9 cellular contexts compared by ENCODE assay signal in the genomic region with DNA sequence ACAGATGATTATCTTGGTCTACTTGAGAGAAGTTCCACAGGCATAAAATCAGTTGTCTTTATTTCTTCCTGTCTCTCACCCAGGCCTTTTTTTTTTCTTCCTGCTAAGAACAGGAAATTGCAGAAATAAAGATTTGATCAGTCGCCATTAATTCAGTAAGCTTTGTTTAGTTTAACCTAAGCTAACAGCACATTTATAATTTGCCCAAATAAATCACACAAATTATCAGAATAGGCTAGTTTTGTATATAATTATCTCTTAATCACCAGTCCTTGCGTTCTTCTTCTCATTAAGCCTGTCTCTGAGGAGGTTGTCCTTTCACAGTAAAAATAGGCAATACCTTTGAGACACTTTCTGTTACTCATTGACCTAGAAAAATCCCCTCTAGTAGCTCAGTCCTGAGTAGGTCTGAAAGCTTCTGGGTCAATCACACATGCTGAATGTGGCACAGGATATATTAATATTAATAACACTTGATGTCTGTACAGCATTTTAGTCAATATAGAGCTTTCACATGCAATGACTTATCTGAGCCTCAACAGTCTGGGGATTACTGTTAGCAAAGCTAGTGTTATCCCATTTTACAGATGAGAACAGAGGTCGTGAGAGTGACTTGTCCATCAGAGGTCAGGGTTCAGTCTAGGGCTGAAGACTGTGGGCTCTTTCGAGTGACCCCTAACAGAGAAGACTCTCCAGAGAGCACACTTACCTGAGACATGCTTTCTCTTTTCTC. TPM values are rescaled to one million over a fixed set of nuclear protein-coding genes. Genes with fewer than 3 reads are reported as not detected.
A peak's percentile ranks its signal among the peaks of the same experiment; 100 is the strongest.
DNase-seq lines count a peak whose midpoint lies in the region; ATAC-seq, FAIRE-seq and TF ChIP-seq lines count a peak whose summit lies in the region.
"Had no signal": no experiment of that assay in that cellular context is flagged by ENCODE, and none has a peak within 500 bp of the region (broad histone marks: within the 10 kb centered on the region; RNA-seq: fewer than 3 reads in every experiment).

No MANE protein-coding gene starts in this region.

- H3K27ac ChIP-seq in HepG2 (ENCODE audit: extremely low read length, insufficient read depth, low read length): no peak overlapping the region

- H3K36me3 Mint-ChIP-seq in activated T-cell treated with anti-CD3 and anti-CD28 coated beads, Interleukin-2, amount 50 U/mL, for 24 hours (ENCODE audit: low read depth): no peaks in the 10 kb centered on the region
- peaks cover 17% of the 10 kb centered on the region for H3K36me3 Mint-ChIP-seq in T-helper 1 cell treated with Interleukin-12 subunit alpha and Interleukin-12 subunit beta and Interleukin-4 antibody, amounts not matched to agents 30 μg/mL and 1 μg/mL, for 36 hours (ENCODE audit: low read depth)
- H3K36me3 Mint-ChIP-seq in CD14-positive monocyte: no peaks in the 10 kb centered on the region

- no peak for TF ChIP-seq POLR2A in HepG2 (IDR thresholded peaks at IDR 0.05; ENCODE audit: insufficient read depth in 1 of 2, low read depth in 2 of 2, low read length in 2 of 2)

- H3K9ac ChIP-seq in HepG2 (ENCODE audit: insufficient read depth, low read depth, low read length): no peak overlapping the region

- H3K4me1 ChIP-seq in HepG2 (ENCODE audit: insufficient read depth, low read length): no peaks in the 10 kb centered on the region

- no peak for DNase-seq in activated T-cell treated with anti-CD3 and anti-CD28 coated beads, Interleukin-2, amount 50 U/mL, for 24 hours
- DNase-seq in activated T-cell treated with anti-CD3 and anti-CD28 coated beads for 4 hours (no peak), DMS 273 treated with DMSO at 0.1 percent for 48 hours (lab: John Stamatoyannopoulos, UW) (no peak), CD14-positive monocyte (ENCODE audit: low spot score) (no peak), HepG2 (ENCODE audit: low spot score) (no peak)
- no peak for DNase-seq in stimulated activated naive CD8-positive, alpha-beta T cell treated with anti-CD3 and anti-CD28 coated beads, Interleukin-15, amount 100 ng/mL, for 72 hours
- DNase-seq: activated CD8-positive, alpha-beta memory T cell treated with anti-CD3 and anti-CD28 coated beads, Interleukin-2, amount 50 U/mL, for 48 hours had no signal

- peak overlapping the region; percentile 95 for H3K27ac Mint-ChIP-seq in activated T-cell treated with anti-CD3 and anti-CD28 coated beads, Interleukin-2, amount 50 U/mL, for 24 hours
- peak overlapping the region; percentile 95 for H3K27ac Mint-ChIP-seq in T-helper 1 cell treated with Interleukin-12 subunit alpha and Interleukin-12 subunit beta and Interleukin-4 antibody, amounts not matched to agents 30 μg/mL and 1 μg/mL, for 36 hours
- H3K27ac Mint-ChIP-seq in stimulated activated naive CD8-positive, alpha-beta T cell treated with anti-CD3 and anti-CD28 coated beads, Interleukin-15, amount 100 ng/mL, for 72 hours: peak overlapping the region; percentile 96 to 98
- H3K27ac Mint-ChIP-seq in CD14-positive monocyte: peak overlapping the region in 2 of 7 donors; percentile 36 to 44

- TF ChIP-seq CTCF in CD14-positive monocyte (IDR thresholded peaks at IDR 0.05) (no peak), HepG2 (CRISPR knock-in tag; IDR thresholded peaks at IDR 0.05) (no peak)

- H3K4me2 ChIP-seq in HepG2 (ENCODE audit: low read depth, low read length): no peak overlapping the region

- H3K27me3 Mint-ChIP-seq in activated T-cell treated with anti-CD3 and anti-CD28 coated beads, Interleukin-2, amount 50 U/mL, for 24 hours: no peaks in the 10 kb centered on the region
- H3K27me3 Mint-ChIP-seq in T-helper 1 cell treated with Interleukin-12 subunit alpha and Interleukin-12 subunit beta and Interleukin-4 antibody, amounts not matched to agents 30 μg/mL and 1 μg/mL, for 36 hours (ENCODE audit: low read depth): no peaks in the 10 kb centered on the region
- H3K27me3 Mint-ChIP-seq in stimulated activated naive CD8-positive, alpha-beta T cell treated with anti-CD3 and anti-CD28 coated beads, Interleukin-15, amount 100 ng/mL, for 72 hours: no peaks in the 10 kb centered on the region
- no peaks in the 10 kb centered on the region for H3K27me3 Mint-ChIP-seq in CD14-positive monocyte (ENCODE audit: low read depth in 3 of 3)

- H3K79me2 ChIP-seq in HepG2 (ENCODE audit: insufficient read depth, low read length): no peaks in the 10 kb centered on the region

- no peak for TF ChIP-seq RAD21 in HepG2 (CRISPR knock-in tag; IDR thresholded peaks at IDR 0.05)

- WGBS in HepG2 (ENCODE audit: low lambda C conversion rate): 7% methylated on average over 4 of the region's 4 CpGs

- TF ChIP-seq EP300 in HepG2 (IDR thresholded peaks at IDR 0.05; ENCODE audit: low read depth in 2 of 2, low read length in 2 of 2): no peak
- TF ChIP-seq EP300 in HepG2 (CRISPR knock-in tag; IDR thresholded peaks at IDR 0.05; ENCODE audit: borderline replicate concordance): no peak

- H2AFZ ChIP-seq in HepG2 (ENCODE audit: low read length): no peak overlapping the region

- FAIRE-seq in HepG2 (lab: Jason Lieb, UNC): no peak

- ATAC-seq in HG02970 (IDR thresholded peaks at IDR 0.05; ENCODE audit: low FRiP score, unreplicated experiment): peak; percentile 93
- ATAC-seq in stimulated activated naive CD8-positive, alpha-beta T cell treated with anti-CD3 and anti-CD28 coated beads, Interleukin-15, amount 100 ng/mL, for 72 hours: peak; percentile 90
- no peak for ATAC-seq in HepG2

- H3K9me3 ChIP-seq in HepG2 (ENCODE audit: low read length): no peaks in the 10 kb centered on the region

- no peaks in the 10 kb centered on the region for H3K36me3 ChIP-seq in HepG2 (replicated peaks in 1 of 2; ENCODE audit: control insufficient read depth in 1 of 2, insufficient read depth in 2 of 2, low read length in 2 of 2)

- intact Hi-C loops in CD14-positive monocyte (cut with micrococcal nuclease): no loop called here
- intact Hi-C loops in HepG2 (cut with micrococcal nuclease; ENCODE audit: unreplicated experiment): no loop called here

- no peaks in the 10 kb centered on the region; a peak in 1 of 5 replicates for H3K27me3 ChIP-seq in HepG2 (ENCODE audit: control insufficient read depth in 1 of 2, insufficient read depth in 2 of 2, low read length in 2 of 2)

- H3K4me1 Mint-ChIP-seq in activated T-cell treated with anti-CD3 and anti-CD28 coated beads, Interleukin-2, amount 50 U/mL, for 24 hours (ENCODE audit: low read depth): peaks cover 86% of the 10 kb centered on the region
- H3K4me1 Mint-ChIP-seq in T-helper 1 cell treated with Interleukin-12 subunit alpha and Interleukin-12 subunit beta and Interleukin-4 antibody, amounts not matched to agents 30 μg/mL and 1 μg/mL, for 36 hours (ENCODE audit: low read depth): peaks cover 56% of the 10 kb centered on the region
- H3K4me1 Mint-ChIP-seq in stimulated activated naive CD8-positive, alpha-beta T cell treated with anti-CD3 and anti-CD28 coated beads, Interleukin-15, amount 100 ng/mL, for 72 hours: peaks cover 88% of the 10 kb centered on the region
- peaks cover 14% of the 10 kb centered on the region for H3K4me1 Mint-ChIP-seq in CD14-positive monocyte

- peaks cover 4% of the 10 kb centered on the region for H3K9me3 Mint-ChIP-seq in activated T-cell treated with anti-CD3 and anti-CD28 coated beads, Interleukin-2, amount 50 U/mL, for 24 hours
- H3K9me3 Mint-ChIP-seq in T-helper 1 cell treated with Interleukin-12 subunit alpha and Interleukin-12 subunit beta and Interleukin-4 antibody, amounts not matched to agents 30 μg/mL and 1 μg/mL, for 36 hours: peaks cover 15% of the 10 kb centered on the region
- peaks cover 0 to 7% of the 10 kb centered on the region in 2 donors for H3K9me3 Mint-ChIP-seq in stimulated activated naive CD8-positive, alpha-beta T cell treated with anti-CD3 and anti-CD28 coated beads, Interleukin-15, amount 100 ng/mL, for 72 hours
- peaks cover 0 to 2% (median 0%) of the 10 kb centered on the region in 7 donors for H3K9me3 Mint-ChIP-seq in CD14-positive monocyte

- BruUV-seq in HepG2 (replicated peaks; lab: Mats Ljungman, UMichigan): no TSS peak

- H3K4me3 Mint-ChIP-seq in activated T-cell treated with anti-CD3 and anti-CD28 coated beads, Interleukin-2, amount 50 U/mL, for 24 hours: peak overlapping the region; percentile 43
- peak overlapping the region; percentile 38 for H3K4me3 Mint-ChIP-seq in T-helper 1 cell treated with Interleukin-12 subunit alpha and Interleukin-12 subunit beta and Interleukin-4 antibody, amounts not matched to agents 30 μg/mL and 1 μg/mL, for 36 hours
- H3K4me3 Mint-ChIP-seq in stimulated activated naive CD8-positive, alpha-beta T cell treated with anti-CD3 and anti-CD28 coated beads, Interleukin-15, amount 100 ng/mL, for 72 hours: peak overlapping the region; percentile 68 to 80
- H3K4me3 Mint-ChIP-seq in CD14-positive monocyte: no peak overlapping the region

- CTCF ChIA-PET in HepG2 (lab: Yijun Ruan, JAX; ENCODE audit: low intra/inter-chr PET ratio, low total read pairs): no interaction called here

- no peak overlapping the region for H3K4me3 ChIP-seq in HepG2 (replicated peaks in 1 of 3; ENCODE audit: insufficient read depth in 1 of 3, low read depth in 2 of 3, low read length in 3 of 3)

- POLR2A ChIA-PET in HepG2 (lab: Yijun Ruan, JAX): no interaction called here

- no peaks in the 10 kb centered on the region for H4K20me1 ChIP-seq in HepG2 (ENCODE audit: insufficient read depth, low read length)

- in situ Hi-C loops in HepG2 (cut with HindIII; ENCODE audit: extremely low pct_ligation_motif_present, low pct_unique_long_range_greater_than_20kb): no loop called here

RNA-seq across cellular contexts. Expression of a gene that starts 11.2 kb away (rescaled TPM):
- polyA plus RNA-seq in CD14-positive monocyte (100 to 1,000 TPM; 171 to 244 TPM), HepG2 (2011; rRNA removed) (0.81 and 1.6 TPM in 2 replicates)
- total RNA-seq in HepG2 (2016; rRNA removed; fragmentation: Illumina TruSeq; extraction: Trizol): 4.5 and 7.7 TPM in 2 replicates
- total RNA-seq in HepG2 (2016; cell fraction: cytosol; rRNA removed; fragmentation: Illumina TruSeq; extraction: Trizol; ENCODE audit: low read depth): 0.79 and 0.81 TPM in 2 replicates
- 5.5 and 7.2 TPM in 2 replicates for total RNA-seq in HepG2 (2016; cell fraction: insoluble cytoplasmic fraction; rRNA removed; fragmentation: Illumina TruSeq; extraction: Trizol)
- 1.8 and 2.5 TPM in 2 replicates for total RNA-seq in HepG2 (2016; cell fraction: membrane; rRNA removed; fragmentation: Illumina TruSeq; extraction: Trizol)
- total RNA-seq in HepG2 (2016; cell fraction: nucleus; rRNA removed; fragmentation: Illumina TruSeq; extraction: Trizol): 2.8 and 6.3 TPM in 2 replicates
- 0.40 and 0.53 TPM in 2 replicates for polyA plus RNA-seq in HepG2 (2011; cell fraction: cytosol; rRNA removed)
- polyA plus RNA-seq in HepG2 (2011; cell fraction: nucleus; rRNA removed): 0.35 and 0.72 TPM in 2 replicates
- polyA plus RNA-seq in HepG2 (2012): 0.59 and 1.3 TPM in 2 replicates
- 0.07 and 0.19 TPM in 2 replicates for polyA plus RNA-seq in HepG2 (2016; cell fraction: cytosol; fragmentation: Illumina TruSeq; extraction: Trizol; ENCODE audit: low read depth)
- 3.2 and 3.6 TPM in 2 replicates for polyA plus RNA-seq in HepG2 (2016; cell fraction: insoluble cytoplasmic fraction; fragmentation: Illumina TruSeq; extraction: Trizol; ENCODE audit: low read depth)
- 0.57 and 0.81 TPM in 2 replicates for polyA plus RNA-seq in HepG2 (2016; cell fraction: membrane; fragmentation: Illumina TruSeq; extraction: Trizol; ENCODE audit: low read depth)
- polyA plus RNA-seq in HepG2 (2016; cell fraction: nucleus; fragmentation: Illumina TruSeq; extraction: Trizol; ENCODE audit: insufficient read depth, low read depth): 2.1 TPM in 2 replicates
- 0.32 and 2.3 TPM in 2 replicates for polyA minus RNA-seq in HepG2 (2011; rRNA and poly(A)+ RNA removed; ENCODE audit: low replicate concordance)
- 1.6 and 1.8 TPM in 2 replicates for polyA minus RNA-seq in HepG2 (2011; cell fraction: cytosol; rRNA and poly(A)+ RNA removed)
- 4.1 and 6.6 TPM in 2 replicates for polyA minus RNA-seq in HepG2 (2011; cell fraction: nucleus; rRNA and poly(A)+ RNA removed)

Comparison
In these comparisons a context has a peak if more than half of its experiments do, and no peak if none do; other contexts are left out.
1. H3K4me3 Mint-ChIP-seq: peak in activated T-cell treated with anti-CD3 and anti-CD28 coated beads, Interleukin-2, amount 50 U/mL, for 24 hours (single experiment), T-helper 1 cell treated with Interleukin-12 subunit alpha and Interleukin-12 subunit beta and Interleukin-4 antibody, amounts not matched to agents 30 μg/mL and 1 μg/mL, for 36 hours (single experiment) and stimulated activated naive CD8-positive, alpha-beta T cell treated with anti-CD3 and anti-CD28 coated beads, Interleukin-15, amount 100 ng/mL, for 72 hours (2 of 2); none in CD14-positive monocyte (0 of 2).
2. RNA of a gene that starts 11.2 kb away (polyA plus RNA-seq): 171 to 244 TPM in CD14-positive monocyte; 0.07 to 3.6 TPM in HepG2; every median in the first group is over 10 times any median in the second.